Comparison of ENCODE assay signal across 8 cellular contexts in the genomic region with DNA sequence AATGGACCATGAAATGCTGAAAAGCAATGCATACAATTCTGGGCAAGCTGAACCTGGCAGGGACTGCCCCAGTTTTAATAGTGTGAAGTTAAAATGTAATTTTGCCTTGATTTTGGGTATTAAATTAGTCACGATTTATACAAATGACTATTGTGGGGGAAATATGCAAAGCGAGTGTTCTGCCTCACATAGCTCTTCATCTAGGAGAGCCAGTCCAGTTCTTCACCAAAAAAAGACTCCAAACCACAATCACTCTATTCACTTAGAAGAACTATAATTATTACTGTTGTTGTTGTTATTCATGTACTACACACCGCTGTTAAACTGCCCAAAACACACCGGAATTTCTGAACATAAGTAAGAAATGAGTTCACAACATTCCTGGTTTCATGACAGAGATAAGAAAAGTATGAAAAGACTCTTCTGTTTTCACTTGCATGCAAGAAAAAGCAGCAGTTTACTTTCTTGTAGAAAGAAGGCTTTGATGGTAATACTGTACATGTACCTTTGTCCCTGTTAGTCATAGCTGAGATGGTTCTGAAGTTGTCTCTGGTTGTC.
A peak's percentile ranks its signal among the peaks of the same experiment; 100 is the strongest.
DNase-seq lines count a peak whose midpoint lies in the region; ATAC-seq and TF ChIP-seq lines count a peak whose summit lies in the region.

No MANE protein-coding gene starts in this region.

- H3K4me1 Mint-ChIP-seq in endothelial cell (ENCODE audit: unreplicated experiment): no peaks in the 10 kb centered on the region

- DNase-seq in GM10266 (ENCODE audit: extremely low spot score) (peak; percentile 32), amniotic epithelial cell (ENCODE audit: low read depth) (peak; percentile 89), endothelial cell (ENCODE audit: low spot score) (no peak), HCEC 1CT (no peak), middle frontal gyrus (ENCODE audit: extremely low spot score, low spot score) (no peak), hepatic stellate cell (ENCODE audit: low spot score) (no peak)

- H3K27me3 Mint-ChIP-seq in endothelial cell (ENCODE audit: unreplicated experiment): peaks cover 3% of the 10 kb centered on the region

- TF ChIP-seq CTCF in GM10266 (IDR thresholded peaks at IDR 0.05; ENCODE audit: control insufficient read depth, insufficient read depth, low read depth, missing control alignments) (no peak), endothelial cell (IDR thresholded peaks at IDR 0.05; ENCODE audit: unreplicated experiment) (no peak)

- H3K9me3 Mint-ChIP-seq in endothelial cell (ENCODE audit: unreplicated experiment): no peaks in the 10 kb centered on the region

- H3K27ac Mint-ChIP-seq in endothelial cell (ENCODE audit: unreplicated experiment): no peak overlapping the region

- peak; percentile 65 for ATAC-seq in GM19324 (IDR thresholded peaks at IDR 0.05; ENCODE audit: low FRiP score, unreplicated experiment)
- ATAC-seq in HG02885 (IDR thresholded peaks at IDR 0.05; ENCODE audit: poor library complexity, unreplicated experiment): peak; percentile 89

- H3K4me3 Mint-ChIP-seq in endothelial cell (ENCODE audit: unreplicated experiment): no peak overlapping the region

- H3K36me3 Mint-ChIP-seq in endothelial cell (ENCODE audit: low read depth, unreplicated experiment): no peaks in the 10 kb centered on the region

Comparison
In these comparisons a context has a peak if more than half of its experiments do, and no peak if none do; other contexts are left out.
1. DNase-seq: peak in GM10266 (single experiment) and amniotic epithelial cell (single experiment); none in endothelial cell (single experiment), HCEC 1CT (single experiment), middle frontal gyrus (single experiment) and hepatic stellate cell (single experiment).